ENCODE assay signal across 1 cellular context in the genomic region with DNA sequence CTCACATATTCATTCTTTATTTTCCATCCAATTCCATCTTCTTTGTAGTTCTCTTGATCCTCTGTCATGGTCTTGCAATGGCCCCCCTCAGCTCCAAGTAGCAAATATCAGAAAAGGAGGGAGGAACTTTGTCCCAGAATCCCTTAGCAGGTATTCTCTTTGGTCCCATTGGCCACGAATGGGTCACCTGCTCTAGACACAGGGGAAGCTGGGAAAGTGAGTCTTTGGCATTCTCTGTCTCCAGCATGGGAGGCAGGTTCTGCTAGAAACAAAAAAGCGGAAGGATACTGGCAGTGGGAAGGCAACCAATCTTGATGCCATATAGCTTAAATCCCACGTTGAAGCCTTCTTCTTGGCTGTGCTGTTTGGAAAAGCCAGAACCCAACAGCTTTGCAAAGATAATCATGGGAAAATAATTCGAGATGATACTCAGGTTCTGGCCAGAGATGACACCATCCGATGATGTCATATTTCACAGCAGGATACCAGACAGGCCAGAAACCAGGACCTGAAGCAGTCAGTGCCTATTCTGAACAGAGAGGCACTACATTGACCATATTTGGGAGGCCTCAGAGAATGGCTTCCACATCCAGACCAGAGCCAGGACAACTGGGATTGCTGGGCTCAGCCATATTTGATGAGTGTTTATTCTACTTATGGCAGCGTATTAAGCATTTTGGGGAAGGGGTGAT.
TF ChIP-seq lines count a peak whose summit lies in the region.

No MANE protein-coding gene starts in this region.

TF ChIP-seq in HCT116, 20 proteins besides CTCF, POLR2A, EP300 and RAD21 (continued from another document):
- TF ChIP-seq REST (IDR thresholded peaks at IDR 0.05; ENCODE audit: low read depth): no peak
- TF ChIP-seq EGR1 (IDR thresholded peaks at IDR 0.05; ENCODE audit: low read depth): no peak
- no peak for TF ChIP-seq ZFX (IDR thresholded peaks at IDR 0.05)
- TF ChIP-seq, protein P1, sequence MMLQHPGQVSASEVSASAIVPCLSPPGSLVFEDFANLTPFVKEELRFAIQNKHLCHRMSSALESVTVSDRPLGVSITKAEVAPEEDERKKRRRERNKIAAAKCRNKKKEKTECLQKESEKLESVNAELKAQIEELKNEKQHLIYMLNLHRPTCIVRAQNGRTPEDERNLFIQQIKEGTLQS (IDR thresholded peaks at IDR 0.05): no peak
- TF ChIP-seq, protein P2, sequence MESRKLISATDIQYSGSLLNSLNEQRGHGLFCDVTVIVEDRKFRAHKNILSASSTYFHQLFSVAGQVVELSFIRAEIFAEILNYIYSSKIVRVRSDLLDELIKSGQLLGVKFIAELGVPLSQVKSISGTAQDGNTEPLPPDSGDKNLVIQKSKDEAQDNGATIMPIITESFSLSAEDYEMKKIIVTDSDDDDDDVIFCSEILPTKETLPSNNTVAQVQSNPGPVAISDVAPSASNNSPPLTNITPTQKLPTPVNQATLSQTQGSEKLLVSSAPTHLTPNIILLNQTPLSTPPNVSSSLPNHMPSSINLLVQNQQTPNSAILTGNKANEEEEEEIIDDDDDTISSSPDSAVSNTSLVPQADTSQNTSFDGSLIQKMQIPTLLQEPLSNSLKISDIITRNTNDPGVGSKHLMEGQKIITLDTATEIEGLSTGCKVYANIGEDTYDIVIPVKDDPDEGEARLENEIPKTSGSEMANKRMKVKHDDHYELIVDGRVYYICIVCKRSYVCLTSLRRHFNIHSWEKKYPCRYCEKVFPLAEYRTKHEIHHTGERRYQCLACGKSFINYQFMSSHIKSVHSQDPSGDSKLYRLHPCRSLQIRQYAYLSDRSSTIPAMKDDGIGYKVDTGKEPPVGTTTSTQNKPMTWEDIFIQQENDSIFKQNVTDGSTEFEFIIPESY (IDR thresholded peaks at IDR 0.05; ENCODE audit: extremely low read depth, insufficient replicate concordance, low read length): no peak
- no peak for TF ChIP-seq CEBPB (IDR thresholded peaks at IDR 0.05; ENCODE audit: low read depth)
